Comparison of ENCODE assay signal across 31 cellular contexts in the genomic region with DNA sequence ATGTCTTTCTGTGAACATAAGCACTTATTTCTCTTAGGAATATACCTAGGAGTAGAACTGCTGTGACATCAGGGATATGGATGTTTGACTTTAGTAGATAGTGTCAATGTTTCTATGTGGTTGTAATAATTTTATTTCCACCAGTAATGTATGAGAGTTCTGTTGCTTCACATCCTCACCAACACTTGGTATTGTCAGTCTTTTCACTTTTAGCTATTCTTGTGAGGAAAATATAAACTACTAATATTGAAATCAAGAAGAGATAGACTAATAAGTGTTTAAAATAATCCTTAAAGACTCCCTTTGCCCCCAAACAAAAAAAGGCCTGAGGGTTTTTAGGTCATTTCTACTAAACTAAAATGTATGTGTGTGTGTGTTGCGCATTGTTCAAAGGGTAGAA. TPM values are rescaled to one million over a fixed set of nuclear protein-coding genes. Genes with fewer than 3 reads are reported as not detected.
DNase-seq lines count a peak whose midpoint lies in the region; ATAC-seq and TF ChIP-seq lines count a peak whose summit lies in the region.
"Had no signal": no experiment of that assay in that cellular context is flagged by ENCODE, and none has a peak within 500 bp of the region (broad histone marks: within the 10 kb centered on the region; RNA-seq: fewer than 3 reads in every experiment).

No MANE protein-coding gene starts in this region.

- no peak overlapping the region for H3K4me3 ChIP-seq in HEK293 (ENCODE audit: low read depth, low read length)
- H3K4me3 ChIP-seq: A549; BLaER1; BLaER1 treated with 17β-estradiol and CSF1 and Interleukin-3, amounts not matched to agents 10 nM and 100 nM had no signal

- no peaks in the 10 kb centered on the region for H3K4me1 ChIP-seq in HEK293 (ENCODE audit: control insufficient read depth, insufficient read depth, low read length)
- H3K4me1 ChIP-seq: BE2C had no signal

- peak overlapping the region; percentile 30 for H3K27ac Mint-ChIP-seq in T-helper 17 cell
- H3K27ac Mint-ChIP-seq: B cell; CD14-positive monocyte; CD4-positive, alpha-beta T cell; CD4-positive, CD25-positive, alpha-beta regulatory T cell; CD8-positive, alpha-beta memory T cell; CD8-positive, alpha-beta T cell had no signal

- peaks cover 7% of the 10 kb centered on the region for H3K27me3 Mint-ChIP-seq in T-helper 17 cell
- H3K27me3 Mint-ChIP-seq: B cell had no signal

- H3K36me3 Mint-ChIP-seq in T-helper 17 cell (ENCODE audit: low read depth) = peaks cover 6% of the 10 kb centered on the region

- no peaks in the 10 kb centered on the region for H3K9me3 ChIP-seq in HEK293 (ENCODE audit: control insufficient read depth, insufficient read depth, low read depth, low read length)
- no peaks in the 10 kb centered on the region for H3K9me3 ChIP-seq in T-helper 17 cell (ENCODE audit: control insufficient read depth, low read length, poor library complexity, severe bottlenecking)
- H3K9me3 ChIP-seq: A549; BE2C; BLaER1; BLaER1 treated with 17β-estradiol and CSF1 and Interleukin-3, amounts not matched to agents 10 nM and 100 nM; Caco-2 had no signal

- TF ChIP-seq CTCF in HEK293 (tag by site-specific recombination; IDR thresholded peaks at IDR 0.05) = no peak

- peaks cover 20% of the 10 kb centered on the region for H3K4me1 Mint-ChIP-seq in T-helper 17 cell

- H3K4me3 Mint-ChIP-seq in T-helper 17 cell = no peak overlapping the region
- H3K4me3 Mint-ChIP-seq: B cell; CD14-positive monocyte; CD4-positive, alpha-beta T cell; CD8-positive, alpha-beta T cell had no signal

- no peak overlapping the region for H3K27ac ChIP-seq in HEK293 (ENCODE audit: extremely low read depth, low read depth, low read length)
- H3K27ac ChIP-seq: 22Rv1; A549; BLaER1; BLaER1 treated with 17β-estradiol and CSF1 and Interleukin-3, amounts not matched to agents 10 nM and 100 nM; C4-2B had no signal

- CTCF ChIA-PET in HEK293 (lab: Yijun Ruan, JAX) = interaction anchor here (0.6 to 1.0 kb wide), 3 partner anchors 29 to 385 kb away, joined by 3 to 6 read pairs (median 3); no protein-coding TSS in a partner anchor

- intact Hi-C loops in left cardiac atrium (cut with DNase I) = loop anchor here in 1 of 2 donors (10.0 kb wide), 1 partner anchor 384 kb away; no protein-coding TSS in a partner anchor

- ATAC-seq in T-helper 17 cell (no peak), left cardiac atrium (no peak)
- ATAC-seq: A549; CD8-positive, alpha-beta T cell had no signal

- POLR2A ChIA-PET in HEK293 (lab: Yijun Ruan, JAX) = no interaction called here

- DNase-seq in T-helper 17 cell (no peak), kidney tubule cell (ENCODE audit: low spot score) (no peak), left cardiac atrium (no peak)
- DNase-seq: 8988T; ACHN; AML-193; BE2C; C1 segment of cervical spinal cord; Caco-2; Calu3; CD4-positive, alpha-beta memory T cell; CD4-positive, alpha-beta T cell; CD4-positive, CD25-positive, alpha-beta regulatory T cell; CD8-positive, alpha-beta memory T cell; CD8-positive, alpha-beta T cell; COR-L47; DMS 273 treated with DMSO at 0.1 percent for 48 hours; DMS153; DMS53; DMS79; DMS79 treated with DMSO at 0.1 percent for 48 hours; DND-41; EL had no signal

- H3K36me3 ChIP-seq in HEK293 (ENCODE audit: control insufficient read depth in 2 of 2, insufficient read depth in 1 of 2, low read length in 2 of 2) = peaks cover 0 to 13% of the 10 kb centered on the region in 2 experiments; a peak in 1 of 3 replicates
- H3K36me3 ChIP-seq: BE2C had no signal

TF ChIP-seq in HEK293, 187 proteins besides CTCF, POLR2A, EP300 and RAD21:
- TF ChIP-seq ZNF621 (tag by site-specific recombination; IDR thresholded peaks at IDR 0.05) (no peak), ZNF837 (tag by site-specific recombination; IDR thresholded peaks at IDR 0.05) (no peak), ZNF585B (tag by site-specific recombination; IDR thresholded peaks at IDR 0.05) (no peak), ZNF157 (tag by site-specific recombination; IDR thresholded peaks at IDR 0.05) (no peak), ZNF184 (tag by site-specific recombination; IDR thresholded peaks at IDR 0.05) (peak; percentile 92), MZF1 (tag by site-specific recombination; IDR thresholded peaks at IDR 0.05; ENCODE audit: borderline replicate concordance) (no peak), RBAK (tag by site-specific recombination; IDR thresholded peaks at IDR 0.05) (no peak)
- TF ChIP-seq, protein P1, sequence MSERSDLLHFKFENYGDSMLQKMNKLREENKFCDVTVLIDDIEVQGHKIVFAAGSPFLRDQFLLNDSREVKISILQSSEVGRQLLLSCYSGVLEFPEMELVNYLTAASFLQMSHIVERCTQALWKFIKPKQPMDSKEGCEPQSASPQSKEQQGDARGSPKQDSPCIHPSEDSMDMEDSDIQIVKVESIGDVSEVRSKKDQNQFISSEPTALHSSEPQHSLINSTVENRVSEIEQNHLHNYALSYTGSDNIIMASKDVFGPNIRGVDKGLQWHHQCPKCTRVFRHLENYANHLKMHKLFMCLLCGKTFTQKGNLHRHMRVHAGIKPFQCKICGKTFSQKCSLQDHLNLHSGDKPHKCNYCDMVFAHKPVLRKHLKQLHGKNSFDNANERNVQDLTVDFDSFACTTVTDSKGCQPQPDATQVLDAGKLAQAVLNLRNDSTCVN (tag by site-specific recombination; optimal IDR thresholded peaks at IDR 0.05) = no peak

RNA-seq across cellular contexts. Expression of a gene that starts 2.7 kb away (rescaled TPM):
- total RNA-seq in T-helper 17 cell (10 to 100 TPM; 52.9 to 59.1 TPM), left cardiac atrium (10 to 100 TPM; 23.6 to 25.4 TPM)
